In the genomic region with DNA sequence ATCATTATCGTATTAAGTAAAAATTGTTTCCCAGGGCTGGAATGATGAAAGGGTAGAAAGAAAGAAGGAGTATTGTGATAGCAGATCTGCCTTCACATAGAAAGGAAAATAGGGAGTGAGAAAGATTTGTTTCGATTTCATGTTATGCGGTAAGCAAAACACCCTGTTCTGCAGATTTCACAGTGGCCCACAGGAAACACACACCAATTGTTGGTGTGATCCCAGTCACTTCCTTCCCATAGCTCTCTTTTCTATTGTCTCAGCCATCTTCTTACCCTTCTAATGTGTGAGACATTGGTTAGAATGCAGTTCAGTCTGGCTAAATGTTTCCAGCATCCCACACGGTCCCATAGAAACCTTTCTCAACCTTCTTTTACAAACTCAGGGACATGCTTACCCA, we compare ENCODE assay signal across 32 cellular contexts.
"Had no signal": no experiment of that assay in that cellular context is flagged by ENCODE, and none has a peak within 500 bp of the region (broad histone marks: within the 10 kb centered on the region; RNA-seq: fewer than 3 reads in every experiment).

No MANE protein-coding gene starts in this region.

- H3K27ac Mint-ChIP-seq: activated CD4-positive, alpha-beta memory T cell treated with anti-CD3 and anti-CD28 coated beads for 36 hours; activated CD4-positive, alpha-beta T cell treated with anti-CD3 and anti-CD28 coated beads for 36 hours; activated CD4-positive, alpha-beta T cell treated with anti-CD3 and anti-CD28 coated beads, Interleukin-2, amount 10 ng/mL, durations not matched to agents 24 days and 14 days; activated CD8-positive, alpha-beta memory T cell treated with anti-CD3 and anti-CD28 coated beads, Interleukin-2, amount 10 ng/mL, durations not matched to agents 7 days and 5 days; activated CD8-positive, alpha-beta T cell treated with anti-CD3 and anti-CD28 coated beads, Interleukin-2, amount 10 ng/mL, durations not matched to agents 7 days and 5 days; activated naive CD4-positive, alpha-beta T cell treated with anti-CD3 and anti-CD28 coated beads for 36 hours; activated naive CD4-positive, alpha-beta T cell treated with anti-CD3 and anti-CD28 coated beads, Interleukin-2, amount 50 U/mL, for 24 hours; activated naive CD8-positive, alpha-beta T cell treated with anti-CD3 and anti-CD28 coated beads for 36 hours; activated naive CD8-positive, alpha-beta T cell treated with anti-CD3 and anti-CD28 coated beads, Interleukin-2, amount 50 U/mL, for 24 hours; activated T-helper 1 cell treated with anti-CD3 and anti-CD28 coated beads, Interleukin-12 subunit alpha, Interleukin-12 subunit beta, Interleukin-2, Interleukin-4 antibody, amounts not matched to agents 30 ng/mL and 10 ng/mL and 1 ng/mL, durations not matched to agents 14 hours and 24 hours and 36 hours; activated T-helper 2 cell treated with anti-CD3 and anti-CD28 coated beads, Interferon-gamma antibody, Interleukin-2, Interleukin-4, amounts not matched to agents 10 μg/mL and 5 μg/mL and 100 μg/mL, durations not matched to agents 14 hours and 24 hours and 36 hours had no signal

- H3K27ac ChIP-seq: adrenal gland, body of pancreas, cardiac muscle cell, colonic mucosa, heart left ventricle had no signal

- H3K4me1 ChIP-seq: adrenal gland, body of pancreas, colonic mucosa, heart left ventricle had no signal

- H3K9me3 ChIP-seq: adrenal gland, body of pancreas, colonic mucosa, heart left ventricle had no signal

- H3K9me3 Mint-ChIP-seq: activated CD4-positive, alpha-beta T cell treated with anti-CD3 and anti-CD28 coated beads, Interleukin-2, amount 10 ng/mL, durations not matched to agents 24 days and 14 days; activated naive CD8-positive, alpha-beta T cell treated with anti-CD3 and anti-CD28 coated beads for 36 hours had no signal

- FAIRE-seq: endometrium, frontal cortex had no signal

- H3K4me1 Mint-ChIP-seq: activated CD4-positive, alpha-beta T cell treated with anti-CD3 and anti-CD28 coated beads for 36 hours; activated CD4-positive, alpha-beta T cell treated with anti-CD3 and anti-CD28 coated beads, Interleukin-2, amount 10 ng/mL, durations not matched to agents 24 days and 14 days; activated CD8-positive, alpha-beta memory T cell treated with anti-CD3 and anti-CD28 coated beads, Interleukin-2, amount 10 ng/mL, durations not matched to agents 7 days and 5 days; activated naive CD4-positive, alpha-beta T cell treated with anti-CD3 and anti-CD28 coated beads, Interleukin-2, amount 50 U/mL, for 24 hours; activated naive CD8-positive, alpha-beta T cell treated with anti-CD3 and anti-CD28 coated beads for 36 hours; activated naive CD8-positive, alpha-beta T cell treated with anti-CD3 and anti-CD28 coated beads, Interleukin-2, amount 50 U/mL, for 24 hours had no signal

- ATAC-seq: activated CD4-positive, alpha-beta T cell treated with anti-CD3 and anti-CD28 coated beads for 36 hours; activated CD8-positive, alpha-beta memory T cell treated with anti-CD3 and anti-CD28 coated beads, Interleukin-2, amount 10 ng/mL, durations not matched to agents 7 days and 5 days; activated CD8-positive, alpha-beta T cell treated with anti-CD3 and anti-CD28 coated beads, Interleukin-2, amount 10 ng/mL, durations not matched to agents 7 days and 5 days; activated naive CD8-positive, alpha-beta T cell treated with anti-CD3 and anti-CD28 coated beads, Interleukin-2, amount 50 U/mL, for 24 hours; body of pancreas; esophagus mucosa; heart left ventricle had no signal

- H3K4me3 ChIP-seq: adrenal gland, body of pancreas, cardiac muscle cell, colonic mucosa, heart left ventricle had no signal

- DNase-seq: activated CD4-positive, alpha-beta memory T cell treated with anti-CD3 and anti-CD28 coated beads for 36 hours; activated CD4-positive, alpha-beta T cell treated with anti-CD3 and anti-CD28 coated beads for 36 hours; activated CD4-positive, alpha-beta T cell treated with anti-CD3 and anti-CD28 coated beads, Interleukin-2, amount 10 ng/mL, durations not matched to agents 24 days and 14 days; activated CD4-positive, CD25-positive, alpha-beta regulatory T cell; activated CD4-positive, CD25-positive, alpha-beta regulatory T cell treated with anti-CD3 and anti-CD28 coated beads, Interleukin-2, amount 50 U/mL, for 72 hours; activated CD8-positive, alpha-beta memory T cell treated with anti-CD3 and anti-CD28 coated beads, Interleukin-2, amount 10 ng/mL, durations not matched to agents 7 days and 5 days; activated CD8-positive, alpha-beta memory T cell treated with anti-CD3 and anti-CD28 coated beads, Interleukin-2, amount 50 U/mL, for 4 hours; activated CD8-positive, alpha-beta T cell treated with anti-CD3 and anti-CD28 coated beads, Interleukin-2, amount 10 ng/mL, durations not matched to agents 7 days and 5 days; activated effector memory CD4-positive, alpha-beta T cell treated with anti-CD3 and anti-CD28 coated beads, Interleukin-2, amount 50 U/mL, for 16 hours; activated naive CD4-positive, alpha-beta T cell treated with anti-CD3 and anti-CD28 coated beads for 36 hours; activated naive CD8-positive, alpha-beta T cell treated with anti-CD3 and anti-CD28 coated beads for 36 hours; activated naive CD8-positive, alpha-beta T cell treated with anti-CD3 and anti-CD28 coated beads, Interleukin-2, amount 50 U/mL, for 24 hours; activated T-cell treated with anti-CD3 and anti-CD28 coated beads, Interleukin-2, amount 50 U/mL, for 1 hour; activated T-cell treated with anti-CD3 and anti-CD28 coated beads, Interleukin-2, amount 50 U/mL, for 48 hours; adrenal gland; amygdala; aorta; body of pancreas; central memory CD4-positive, alpha-beta T cell; cerebellar nuclear complex; colonic mucosa; effector CD8-positive, alpha-beta T cell; foreskin fibroblast; heart left ventricle; T-helper 2 cell had no signal

- H3K36me3 ChIP-seq: adrenal gland, cardiac muscle cell, colonic mucosa, heart left ventricle had no signal

- H3K27me3 ChIP-seq: adrenal gland, body of pancreas, cardiac muscle cell, colonic mucosa, heart left ventricle had no signal

- H3K4me3 Mint-ChIP-seq: activated CD4-positive, alpha-beta memory T cell treated with anti-CD3 and anti-CD28 coated beads for 36 hours; activated CD4-positive, alpha-beta T cell treated with anti-CD3 and anti-CD28 coated beads for 36 hours; activated CD4-positive, alpha-beta T cell treated with anti-CD3 and anti-CD28 coated beads, Interleukin-2, amount 10 ng/mL, durations not matched to agents 24 days and 14 days; activated CD8-positive, alpha-beta memory T cell treated with anti-CD3 and anti-CD28 coated beads, Interleukin-2, amount 10 ng/mL, durations not matched to agents 7 days and 5 days; activated CD8-positive, alpha-beta T cell treated with anti-CD3 and anti-CD28 coated beads, Interleukin-2, amount 10 ng/mL, durations not matched to agents 7 days and 5 days; activated naive CD4-positive, alpha-beta T cell treated with anti-CD3 and anti-CD28 coated beads for 36 hours; activated naive CD4-positive, alpha-beta T cell treated with anti-CD3 and anti-CD28 coated beads, Interleukin-2, amount 50 U/mL, for 24 hours; activated naive CD8-positive, alpha-beta T cell treated with anti-CD3 and anti-CD28 coated beads for 36 hours; activated naive CD8-positive, alpha-beta T cell treated with anti-CD3 and anti-CD28 coated beads, Interleukin-2, amount 50 U/mL, for 24 hours; activated T-helper 1 cell treated with anti-CD3 and anti-CD28 coated beads, Interleukin-12 subunit alpha, Interleukin-12 subunit beta, Interleukin-2, Interleukin-4 antibody, amounts not matched to agents 30 ng/mL and 10 ng/mL and 1 ng/mL, durations not matched to agents 14 hours and 24 hours and 36 hours had no signal

- H3K36me3 Mint-ChIP-seq: activated CD4-positive, alpha-beta memory T cell treated with anti-CD3 and anti-CD28 coated beads for 36 hours; activated CD8-positive, alpha-beta memory T cell treated with anti-CD3 and anti-CD28 coated beads, Interleukin-2, amount 10 ng/mL, durations not matched to agents 7 days and 5 days; activated naive CD4-positive, alpha-beta T cell treated with anti-CD3 and anti-CD28 coated beads, Interleukin-2, amount 50 U/mL, for 24 hours; activated naive CD8-positive, alpha-beta T cell treated with anti-CD3 and anti-CD28 coated beads for 36 hours had no signal

- H3K27me3 Mint-ChIP-seq: activated CD4-positive, alpha-beta memory T cell treated with anti-CD3 and anti-CD28 coated beads for 36 hours; activated CD4-positive, alpha-beta T cell treated with anti-CD3 and anti-CD28 coated beads for 36 hours; activated CD4-positive, alpha-beta T cell treated with anti-CD3 and anti-CD28 coated beads, Interleukin-2, amount 10 ng/mL, durations not matched to agents 24 days and 14 days; activated CD8-positive, alpha-beta memory T cell treated with anti-CD3 and anti-CD28 coated beads, Interleukin-2, amount 10 ng/mL, durations not matched to agents 7 days and 5 days; activated naive CD4-positive, alpha-beta T cell treated with anti-CD3 and anti-CD28 coated beads, Interleukin-2, amount 50 U/mL, for 24 hours; activated naive CD8-positive, alpha-beta T cell treated with anti-CD3 and anti-CD28 coated beads for 36 hours; activated naive CD8-positive, alpha-beta T cell treated with anti-CD3 and anti-CD28 coated beads, Interleukin-2, amount 50 U/mL, for 24 hours had no signal
